ENCODE assay signal across 8 cellular contexts in the genomic region with DNA sequence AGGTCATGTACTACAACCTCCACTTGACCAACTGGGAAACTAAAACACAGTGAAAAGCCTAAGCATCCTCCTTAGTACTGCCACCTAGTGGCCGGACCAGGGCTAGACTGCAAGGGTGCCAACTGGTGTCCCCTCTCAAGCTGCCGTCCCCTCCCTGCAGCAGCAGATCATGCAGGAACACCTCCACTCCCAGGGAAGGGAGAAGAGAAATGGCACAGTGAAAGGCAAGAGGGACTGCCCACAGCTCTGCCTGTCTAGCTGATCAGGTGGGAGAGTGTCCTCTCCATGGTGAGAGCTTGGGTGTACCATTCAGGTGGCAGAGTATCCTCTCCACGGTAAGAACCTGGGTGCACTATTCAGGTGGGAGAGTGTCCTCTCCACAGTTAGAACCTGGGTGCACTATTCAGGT.
A peak's percentile ranks its signal among the peaks of the same experiment; 100 is the strongest.
DNase-seq lines count a peak whose midpoint lies in the region; ATAC-seq, FAIRE-seq and TF ChIP-seq lines count a peak whose summit lies in the region.

No MANE protein-coding gene starts in this region.

- H3K79me2 ChIP-seq in HepG2 (ENCODE audit: insufficient read depth, low read length): no peaks in the 10 kb centered on the region

- FAIRE-seq in HepG2 (lab: Jason Lieb, UNC): peak; percentile 39

- TF ChIP-seq EP300 in HepG2 (IDR thresholded peaks at IDR 0.05; ENCODE audit: low read depth in 2 of 2, low read length in 2 of 2): no peak
- no peak for TF ChIP-seq EP300 in HepG2 (CRISPR knock-in tag; IDR thresholded peaks at IDR 0.05; ENCODE audit: borderline replicate concordance)

- 61 to 80% methylated on average over 1 to 3 of the region's 3 CpGs for WGBS in body of pancreas, 2 donors
- WGBS in HepG2 (ENCODE audit: low lambda C conversion rate): 56% methylated on average over 3 of the region's 3 CpGs

- TF ChIP-seq RAD21 in HepG2 (CRISPR knock-in tag; IDR thresholded peaks at IDR 0.05): peak; percentile 72

- peak overlapping the region in 1 of 4 donors; percentile 20 for H3K27ac ChIP-seq in body of pancreas
- no peak overlapping the region for H3K27ac ChIP-seq in HepG2 (ENCODE audit: extremely low read length, insufficient read depth, low read length)

- H4K20me1 ChIP-seq in HepG2 (ENCODE audit: insufficient read depth, low read length): peaks cover 5% of the 10 kb centered on the region; the same call in 1 of the 2 replicates

- in situ Hi-C loops in HepG2 (cut with HindIII; ENCODE audit: extremely low pct_ligation_motif_present, low pct_unique_long_range_greater_than_20kb): loop anchor here (10.0 kb wide), 1 partner anchor 249 kb away; no protein-coding TSS in a partner anchor

- no peak overlapping the region for H3K4me2 ChIP-seq in HepG2 (ENCODE audit: low read depth, low read length)

- H2AFZ ChIP-seq in HepG2 (ENCODE audit: low read length): no peak overlapping the region

- POLR2A ChIA-PET in AG04449 (lab: Yijun Ruan, JAX) (no interaction called here), HepG2 (lab: Yijun Ruan, JAX) (no interaction called here)

- peak; percentile 59 for TF ChIP-seq CTCF in AG04449 (IDR thresholded peaks at IDR 0.05; ENCODE audit: insufficient read depth, low read length, missing control alignments)
- peak; percentile 38 to 60 (median 51) for TF ChIP-seq CTCF in body of pancreas (IDR thresholded peaks at IDR 0.05)
- peak; percentile 86 for TF ChIP-seq CTCF in HepG2 (CRISPR knock-in tag; IDR thresholded peaks at IDR 0.05)

- H3K36me3 ChIP-seq in body of pancreas (replicated peaks in 1 of 2; ENCODE audit: insufficient read depth in 1 of 2, low read depth in 2 of 2) (no peaks in the 10 kb centered on the region), HepG2 (replicated peaks in 1 of 2; ENCODE audit: control insufficient read depth in 1 of 2, insufficient read depth in 2 of 2, low read length in 2 of 2) (no peaks in the 10 kb centered on the region)

- TF ChIP-seq POLR2A in body of pancreas (IDR thresholded peaks at IDR 0.05) (no peak), HepG2 (IDR thresholded peaks at IDR 0.05; ENCODE audit: insufficient read depth in 1 of 2, low read depth in 2 of 2, low read length in 2 of 2) (no peak)

- intact Hi-C loops in body of pancreas (cut with DNase I): no loop called here
- intact Hi-C loops in HepG2 (cut with micrococcal nuclease; ENCODE audit: unreplicated experiment): loop anchor here (5.0 kb wide), 1 partner anchor 77 kb away; the partner anchor contains the start of gene AAK1

- BruUV-seq in HepG2 (replicated peaks; lab: Mats Ljungman, UMichigan): no TSS peak

- CTCF ChIA-PET in AG04449 (lab: Yijun Ruan, JAX): interaction anchor here (0.9 to 11.5 kb wide), 27 partner anchors 8 to 160 kb away, joined by 3 to 123 read pairs (median 6); partner anchors contain the start of genes AAK1 and NFU1
- CTCF ChIA-PET in HepG2 (lab: Yijun Ruan, JAX; ENCODE audit: low intra/inter-chr PET ratio, low total read pairs): no interaction called here

- DNase-seq in AG04449 (ENCODE audit: low read depth, low spot score) (no peak), Kasumi-1 (lab: John Stamatoyannopoulos, UW) (peak; percentile 43 to 68), UCSD-AML1 (lab: John Stamatoyannopoulos, UW; ENCODE audit: unreplicated experiment) (peak; percentile 47), body of pancreas (peak; percentile 42 to 60 (median 56)), HepG2 (ENCODE audit: low spot score) (peak; percentile 61), hepatic stellate cell (ENCODE audit: low spot score) (no peak)
- DNase-seq in stimulated activated CD8-positive, alpha-beta memory T cell treated with anti-CD3 and anti-CD28 coated beads, Interleukin-15, amount 100 ng/mL, for 1 hour (ENCODE audit: low read depth): peak; percentile 54

- H3K9ac ChIP-seq in HepG2 (ENCODE audit: insufficient read depth, low read depth, low read length): no peak overlapping the region

- H3K9me3 ChIP-seq in body of pancreas (no peaks in the 10 kb centered on the region), HepG2 (ENCODE audit: low read length) (no peaks in the 10 kb centered on the region)

- H3K27me3 ChIP-seq in body of pancreas (no peaks in the 10 kb centered on the region), HepG2 (ENCODE audit: control insufficient read depth in 1 of 2, insufficient read depth in 2 of 2, low read length in 2 of 2) (no peaks in the 10 kb centered on the region)

- H3K4me1 ChIP-seq in body of pancreas: peaks cover 38% of the 10 kb centered on the region
- peaks cover 20% of the 10 kb centered on the region for H3K4me1 ChIP-seq in HepG2 (ENCODE audit: insufficient read depth, low read length)

- H3K4me3 ChIP-seq in AG04449 (ENCODE audit: low read depth, low read length) (no peak overlapping the region), body of pancreas (no peak overlapping the region), HepG2 (replicated peaks in 1 of 3; ENCODE audit: insufficient read depth in 1 of 3, low read depth in 2 of 3, low read length in 3 of 3) (no peak overlapping the region)

- ATAC-seq in GM18498 (IDR thresholded peaks at IDR 0.05; ENCODE audit: unreplicated experiment): peak; percentile 71
- ATAC-seq in body of pancreas: peak; percentile 29
- peak; percentile 94 for ATAC-seq in HepG2

TF ChIP-seq in HepG2, 621 proteins besides CTCF, POLR2A, EP300 and RAD21 (continues in another document):
- TF ChIP-seq ZNF180 (CRISPR knock-in tag; IDR thresholded peaks at IDR 0.05; ENCODE audit: borderline replicate concordance, low read depth) (no peak), ZNF589 (CRISPR knock-in tag; conservative IDR thresholded peaks at IDR 0.05) (no peak), KLF15 (CRISPR knock-in tag; IDR thresholded peaks at IDR 0.05; ENCODE audit: borderline replicate concordance) (no peak), SP5 (CRISPR knock-in tag; IDR thresholded peaks at IDR 0.05; ENCODE audit: borderline replicate concordance, low read depth) (no peak), IRF9 (CRISPR knock-in tag; IDR thresholded peaks at IDR 0.05; ENCODE audit: borderline replicate concordance) (0 out of 2 replicates have a peak, but pooled peaks have one; percentile 24), NAIF1 (CRISPR knock-in tag; IDR thresholded peaks at IDR 0.05; ENCODE audit: borderline replicate concordance) (no peak), ZHX2 (IDR thresholded peaks at IDR 0.05; ENCODE audit: low read depth) (no peak), ZHX2 (CRISPR knock-in tag; IDR thresholded peaks at IDR 0.05; ENCODE audit: borderline replicate concordance) (no peak), SP1 (IDR thresholded peaks at IDR 0.05) (no peak), SP1 (CRISPR knock-in tag; IDR thresholded peaks at IDR 0.05) (peak; percentile 19; the same call in 1 of the 2 replicates)

Comparison
In these comparisons a context has a peak if more than half of its experiments do, and no peak if none do; other contexts are left out.
1. DNase-seq: peak in Kasumi-1 (2 of 2), UCSD-AML1 (single experiment), body of pancreas (4 of 4), HepG2 (single experiment) and stimulated activated CD8-positive, alpha-beta memory T cell treated with anti-CD3 and anti-CD28 coated beads, Interleukin-15, amount 100 ng/mL, for 1 hour (single experiment); none in AG04449 (single experiment) and hepatic stellate cell (single experiment).
2. ATAC-seq: peak in every context shown above with its lines; median percentile 94 in HepG2; 71 in GM18498; 29 in body of pancreas.
3. Peak in every context shown above with its lines, with median percentiles within 50 percentile points of each other: CTCF ChIP-seq.